ENCODE assay signal across 1 cellular context in genomic region chr14:92775303-92775702, GRCh38.
TF ChIP-seq lines count a peak whose summit lies in the region.

No MANE protein-coding gene starts in this region.

TF ChIP-seq in GM12878, 131 proteins besides CTCF, POLR2A, EP300 and RAD21 (continued from another document):
- TF ChIP-seq IRF4 (IDR thresholded peaks at IDR 0.05; ENCODE audit: low read depth, low read length) (peak; percentile 70), BHLHE40 (IDR thresholded peaks at IDR 0.05; ENCODE audit: borderline replicate concordance in 1 of 2, low read depth in 2 of 2, low read length in 1 of 2) (peak; percentile 79 to 89), IKZF2 (IDR thresholded peaks at IDR 0.05) (peak; percentile 97), PAX8 (IDR thresholded peaks at IDR 0.05) (peak; percentile 72; the same call in 1 of the 2 replicates), RELB (IDR thresholded peaks at IDR 0.05; ENCODE audit: low read depth) (peak; percentile 90), USF1 (IDR thresholded peaks at IDR 0.05; ENCODE audit: borderline replicate concordance, extremely low read length, insufficient read depth, low read depth, low read length) (peak; percentile 36), FOXM1 (IDR thresholded peaks at IDR 0.05; ENCODE audit: low read depth, low read length) (peak; percentile 70; the same call in 1 of the 2 replicates), MEF2A (IDR thresholded peaks at IDR 0.05; ENCODE audit: insufficient read depth, low read depth, low read length) (peak; percentile 76), RELA (IDR thresholded peaks at IDR 0.05; ENCODE audit: borderline replicate concordance, partially characterized antibody) (peak; percentile 61), NBN (IDR thresholded peaks at IDR 0.05) (peak; percentile 64), SKIL (IDR thresholded peaks at IDR 0.05; ENCODE audit: low read depth, poor library complexity, severe bottlenecking) (peak; percentile 92), TBL1XR1 (IDR thresholded peaks at IDR 0.05; ENCODE audit: low read depth, low read length) (peak; percentile 80; the same call in 1 of the 2 replicates), CBX5 (IDR thresholded peaks at IDR 0.05; ENCODE audit: low read depth) (0 out of 2 replicates have a peak, but pooled peaks have one; percentile 67), ATF7 (IDR thresholded peaks at IDR 0.05; ENCODE audit: low read depth) (peak; percentile 68; the same call in 1 of the 2 replicates), SMC3 (IDR thresholded peaks at IDR 0.05; ENCODE audit: borderline replicate concordance, low read length) (peak; percentile 12; the same call in 1 of the 2 replicates), EED (IDR thresholded peaks at IDR 0.05; ENCODE audit: low read depth) (peak; percentile 79), ZBED1 (IDR thresholded peaks at IDR 0.05; ENCODE audit: borderline replicate concordance) (peak; percentile 85; the same call in 1 of the 2 replicates), ATF2 (IDR thresholded peaks at IDR 0.05; ENCODE audit: low read length) (peak; percentile 77), ZNF217 (IDR thresholded peaks at IDR 0.05) (peak; percentile 54; the same call in 1 of the 2 replicates), MXI1 (IDR thresholded peaks at IDR 0.05; ENCODE audit: low read depth, low read length) (peak; percentile 44; the same call in 1 of the 2 replicates), CREM (IDR thresholded peaks at IDR 0.05; ENCODE audit: low read depth) (peak; percentile 66; the same call in 1 of the 2 replicates), RCOR1 (conservative IDR thresholded peaks at IDR 0.05; ENCODE audit: low read depth, low read length) (0 out of 2 replicates have a peak, but pooled peaks have one; percentile 73), CBFB (IDR thresholded peaks at IDR 0.05; ENCODE audit: low read depth) (0 out of 2 replicates have a peak, but pooled peaks have one; percentile 40), CHD2 (IDR thresholded peaks at IDR 0.05; ENCODE audit: borderline replicate concordance, low read depth, low read length) (peak; percentile 69; the same call in 1 of the 2 replicates), MEF2B (IDR thresholded peaks at IDR 0.05; ENCODE audit: partially characterized antibody, poor library complexity, severe bottlenecking) (peak; percentile 89), TCF12 (IDR thresholded peaks at IDR 0.05; ENCODE audit: low read depth, low read length) (peak; percentile 60; the same call in 1 of the 2 replicates), NFIC (IDR thresholded peaks at IDR 0.05; ENCODE audit: low read depth, low read length) (peak; percentile 79; the same call in 1 of the 2 replicates), MYB (IDR thresholded peaks at IDR 0.05; ENCODE audit: borderline replicate concordance, low read depth, low read length) (0 out of 2 replicates have a peak, but pooled peaks have one; percentile 44), MTA2 (IDR thresholded peaks at IDR 0.05; ENCODE audit: low read depth) (peak; percentile 90), CUX1 (IDR thresholded peaks at IDR 0.05; ENCODE audit: insufficient replicate concordance, low read depth, low read length) (peak; percentile 56), CREB1 (IDR thresholded peaks at IDR 0.05; ENCODE audit: low read depth) (0 out of 2 replicates have a peak, but pooled peaks have one; percentile 33), RUNX3 (IDR thresholded peaks at IDR 0.05; ENCODE audit: low read length) (peak; percentile 95), PAX5 (IDR thresholded peaks at IDR 0.05; ENCODE audit: borderline replicate concordance, low read depth, low read length) (peak; percentile 99), RAD51 (IDR thresholded peaks at IDR 0.05) (peak; percentile 98), BCL3 (IDR thresholded peaks at IDR 0.05; ENCODE audit: borderline replicate concordance, insufficient read depth, low read depth, low read length, poor library complexity, severe bottlenecking) (peak; percentile 60), ETV6 (conservative IDR thresholded peaks at IDR 0.05 in 1 of 2, IDR thresholded peaks at IDR 0.05 in 1 of 2; ENCODE audit: borderline replicate concordance in 1 of 2, low read depth in 1 of 2) (0 out of 4 replicates have a peak, but pooled peaks of 1 of the 2 experiments have one; percentile 26), BMI1 (IDR thresholded peaks at IDR 0.05; ENCODE audit: borderline replicate concordance) (peak; percentile 53; the same call in 1 of the 2 replicates), DPF2 (IDR thresholded peaks at IDR 0.05) (peak; percentile 49; the same call in 1 of the 2 replicates), IKZF1 (conservative IDR thresholded peaks at IDR 0.05) (peak; percentile 85)
TF ChIP-seq in GM12878: peak in this region for 45; not testable (repeated sequence) for 86.
